In genomic region chr16:89575247-89576172, GRCh38 we compare ENCODE assay signal across 8 cellular contexts. TPM values are rescaled to one million over a fixed set of nuclear protein-coding genes. Genes with fewer than 3 reads are reported as not detected.
A peak's percentile ranks its signal among the peaks of the same experiment; 100 is the strongest.
DNase-seq lines count a peak whose midpoint lies in the region; ATAC-seq and TF ChIP-seq lines count a peak whose summit lies in the region.

Gene CPNE7 (plus strand): TSS chr16:89575758. CDS start chr16:89575898, 140 bp downstream.

- TF ChIP-seq CTCF in GM10248 (IDR thresholded peaks at IDR 0.05; ENCODE audit: control extremely low read depth, extremely low read depth, low read depth, missing control alignments), result no peak
- TF ChIP-seq CTCF in breast epithelium (IDR thresholded peaks at IDR 0.05), result no peak

- ATAC-seq in naive thymus-derived CD8-positive, alpha-beta T cell, result peak; percentile 45 to 48
- ATAC-seq in GM18520 (IDR thresholded peaks at IDR 0.05; ENCODE audit: unreplicated experiment) (no peak), GM18861 (IDR thresholded peaks at IDR 0.05; ENCODE audit: unreplicated experiment) (no peak)

- H3K4me1 ChIP-seq in breast epithelium, result peaks cover 8 to 12% of the 10 kb centered on the region in 2 donors

- peak within 1 kb of the TSS in 1 of 10 donors; percentile 25 for H3K27ac Mint-ChIP-seq in naive thymus-derived CD8-positive, alpha-beta T cell

- TF ChIP-seq RAD21 in Ishikawa (IDR thresholded peaks at IDR 0.05; ENCODE audit: low read depth), result no peak

- H3K36me3 ChIP-seq in breast epithelium, result no peaks in the 10 kb centered on the region

- H3K4me3 Mint-ChIP-seq in naive thymus-derived CD8-positive, alpha-beta T cell, result peak within 1 kb of the TSS; percentile 48 to 72 (median 64)

- CTCF ChIA-PET in GM10248 (lab: Yijun Ruan, JAX), result interaction anchor here (0.7 to 1.7 kb wide), 4 partner anchors 10 to 125 kb away, joined by 3 to 7 read pairs (median 4); no protein-coding TSS in a partner anchor

- H3K36me3 Mint-ChIP-seq in naive thymus-derived CD8-positive, alpha-beta T cell, result no peaks in the 10 kb centered on the region

- intact Hi-C loops in breast epithelium (cut with DNase I; ENCODE audit: low total_unique reads), result no loop called here

- H3K27me3 Mint-ChIP-seq in naive thymus-derived CD8-positive, alpha-beta T cell, result peaks cover 3 to 27% (median 9%) of the 10 kb centered on the region in 5 donors

- no peak for TF ChIP-seq EP300 in Ishikawa (IDR thresholded peaks at IDR 0.05; ENCODE audit: borderline replicate concordance)

- no peaks in the 10 kb centered on the region for H3K9me3 ChIP-seq in breast epithelium

- no peak within 1 kb of the TSS for H3K27ac ChIP-seq in breast epithelium

- H3K9me3 Mint-ChIP-seq in naive thymus-derived CD8-positive, alpha-beta T cell, result no peaks in the 10 kb centered on the region

- POLR2A ChIA-PET in GM10248 (lab: Yijun Ruan, JAX), result interaction anchor here (0.6 to 1.2 kb wide), 3 partner anchors 9 to 591 kb away, joined by 3 to 6 read pairs (median 4); no protein-coding TSS in a partner anchor
- POLR2A ChIA-PET in naive thymus-derived CD8-positive, alpha-beta T cell (lab: Charles Lee), result interaction anchor here (1.1 to 1.5 kb wide), 2 partner anchors 10 to 14 kb away, joined by 3 to 9 read pairs; no protein-coding TSS in a partner anchor

- peaks cover 13 to 43% of the 10 kb centered on the region in 2 donors for H3K27me3 ChIP-seq in breast epithelium

- DNase-seq in GM10248 (ENCODE audit: extremely low spot score) (peak; percentile 71), breast epithelium (ENCODE audit: low spot score in 2 of 2) (no peak), NCI-H1092 (lab: John Stamatoyannopoulos, UW) (no peak), SHP77 treated with DMSO at 0.1 percent for 48 hours (lab: John Stamatoyannopoulos, UW) (no peak)
- DNase-seq in naive thymus-derived CD8-positive, alpha-beta T cell, result no peak

- peaks cover 9 to 18% (median 14%) of the 10 kb centered on the region in 4 donors for H3K4me1 Mint-ChIP-seq in naive thymus-derived CD8-positive, alpha-beta T cell

- H3K4me3 ChIP-seq in breast epithelium, result peak within 1 kb of the TSS; percentile 6 to 65 (median 41)

- TF ChIP-seq POLR2A in breast epithelium (IDR thresholded peaks at IDR 0.05), result no peak

TF ChIP-seq in Ishikawa, 13 proteins besides CTCF, POLR2A, EP300 and RAD21:
- TF ChIP-seq TAF1 (IDR thresholded peaks at IDR 0.05; ENCODE audit: low read depth), result no peak
- TF ChIP-seq YY1 (IDR thresholded peaks at IDR 0.05; ENCODE audit: low read depth), result no peak
- no peak for TF ChIP-seq TEAD4 (IDR thresholded peaks at IDR 0.05)
- no peak for TF ChIP-seq EGR1 (IDR thresholded peaks at IDR 0.05)
- no peak for TF ChIP-seq USF1 (IDR thresholded peaks at IDR 0.05)
- peak; percentile 71; the same call in 1 of the 2 replicates for TF ChIP-seq MAX (IDR thresholded peaks at IDR 0.05)
- peak; percentile 15; the same call in 1 of the 2 replicates for TF ChIP-seq ZBTB7A (IDR thresholded peaks at IDR 0.05; ENCODE audit: low read depth)
- TF ChIP-seq REST (IDR thresholded peaks at IDR 0.05; ENCODE audit: low read depth), result no peak
- no peak for TF ChIP-seq FOXM1 (IDR thresholded peaks at IDR 0.05; ENCODE audit: borderline replicate concordance, low read depth)
TF ChIP-seq in Ishikawa: peak in this region for 2.

RNA-seq across cellular contexts. Expression of gene CPNE7, which starts in this region (rescaled TPM):
- total RNA-seq in breast epithelium, result 1 to 10 TPM in 2 of 3 donors, not detected in 1; 1.2 to 4.9 TPM
- total RNA-seq in naive thymus-derived CD8-positive, alpha-beta T cell, result under 1 TPM in 1 of 2 experiments, not detected in 1; 0.23 TPM
- polyA plus RNA-seq in naive thymus-derived CD8-positive, alpha-beta T cell, result under 1 TPM in 1 of 3 donors, not detected in 2; 0.53 TPM

Comparison
In these comparisons a context has a peak if more than half of its experiments do, and no peak if none do; other contexts are left out.
1. Peak in ATAC-seq in naive thymus-derived CD8-positive, alpha-beta T cell; RNA of the gene not detected or under 1 TPM.